8 cellular contexts compared by ENCODE assay signal in the genomic region with DNA sequence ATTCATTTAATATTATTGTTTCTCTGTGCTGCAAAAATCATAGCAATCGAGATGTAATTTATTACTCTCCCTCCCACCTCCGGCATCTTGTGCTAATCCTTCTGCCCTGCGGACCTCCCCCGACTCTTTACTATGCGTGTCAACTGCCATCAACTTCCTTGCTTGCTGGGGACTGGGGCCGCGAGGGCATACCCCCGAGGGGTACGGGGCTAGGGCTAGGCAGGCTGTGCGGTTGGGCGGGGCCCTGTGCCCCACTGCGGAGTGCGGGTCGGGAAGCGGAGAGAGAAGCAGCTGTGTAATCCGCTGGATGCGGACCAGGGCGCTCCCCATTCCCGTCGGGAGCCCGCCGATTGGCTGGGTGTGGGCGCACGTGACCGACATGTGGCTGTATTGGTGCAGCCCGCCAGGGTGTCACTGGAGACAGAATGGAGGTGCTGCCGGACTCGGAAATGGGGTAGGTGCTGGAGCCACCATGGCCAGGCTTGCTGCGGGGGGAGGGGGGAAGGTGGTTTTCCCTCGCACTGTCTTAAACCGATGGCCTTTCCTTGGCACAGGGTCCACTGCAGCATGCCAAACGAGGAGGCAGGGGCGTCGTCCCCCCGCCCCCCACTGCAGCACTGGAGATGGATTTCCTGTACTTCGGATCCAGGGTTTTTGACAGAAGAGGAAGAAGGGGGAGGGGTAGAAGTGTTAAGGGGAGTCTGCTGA.
DNase-seq lines count a peak whose midpoint lies in the region; ATAC-seq and TF ChIP-seq lines count a peak whose summit lies in the region.

A gene (plus strand): TSS at position 414 of the 708 bp plus-strand sequence. CDS start 17,006 bp downstream, outside the sequence.

- DNase-seq in AG09309 (ENCODE audit: low read depth) (peak; percentile 49), NCI-H510A treated with DMSO at 0.1 percent for 48 hours (lab: John Stamatoyannopoulos, UW) (peak; percentile 18), kidney tubule cell (ENCODE audit: low spot score) (peak; percentile 87)
- DNase-seq in activated CD4-positive, alpha-beta T cell treated with anti-CD3 and anti-CD28 coated beads for 4 hours = peak; percentile 64 to 69
- peak; percentile 71 to 83 for DNase-seq in stimulated activated CD4-positive, alpha-beta T cell treated with anti-CD3 and anti-CD28 coated beads, Interleukin-15, amount 100 ng/mL, for 48 hours (ENCODE audit: low read depth in 2 of 2)

- no peak for TF ChIP-seq CTCF in AG09309 (IDR thresholded peaks at IDR 0.05; ENCODE audit: control insufficient read depth, insufficient read depth, low read depth, low read length, missing control alignments)

- TF ChIP-seq POLR2A in GM18951 (IDR thresholded peaks at IDR 0.05; ENCODE audit: extremely low read depth, insufficient read depth, insufficient read length) = peak; percentile 59

- in situ Hi-C loops in GM18951 (cut with MboI; ENCODE audit: low sequenced_read_pairs, unreplicated experiment) = no loop called here

- peak within 1 kb of the TSS; percentile 87 for H3K27ac ChIP-seq in cingulate gyrus (ENCODE audit: low read depth, low read length)

- peak within 1 kb of the TSS; percentile 79 for H3K4me3 ChIP-seq in AG09309 (ENCODE audit: control insufficient read depth, low read depth, low read length)

- peak; percentile 99 for ATAC-seq in HG03159 (IDR thresholded peaks at IDR 0.05; ENCODE audit: unreplicated experiment)

Comparison
In these comparisons a context has a peak if more than half of its experiments do, and no peak if none do; other contexts are left out.
1. Peak in every context shown above with its lines: DNase-seq, ATAC-seq, H3K4me3 ChIP-seq and H3K27ac ChIP-seq.
2. DNase-seq: peak in every context shown above with its lines; median percentile 87 in kidney tubule cell; 77 in stimulated activated CD4-positive, alpha-beta T cell treated with anti-CD3 and anti-CD28 coated beads, Interleukin-15, amount 100 ng/mL, for 48 hours; 66 in activated CD4-positive, alpha-beta T cell treated with anti-CD3 and anti-CD28 coated beads for 4 hours; 49 in AG09309; 18 in NCI-H510A treated with DMSO at 0.1 percent for 48 hours.